Comparison of ENCODE assay signal across 1 cellular context in genomic region chr6:106027316-106027715, GRCh38.
TF ChIP-seq lines count a peak whose summit lies in the region.

No MANE protein-coding gene starts in this region.

TF ChIP-seq in IMR-90, 13 proteins besides CTCF, POLR2A, EP300 and RAD21:
- TF ChIP-seq MAZ (IDR thresholded peaks at IDR 0.05; ENCODE audit: borderline replicate concordance, low read depth, low read length) (no peak), RFX5 (IDR thresholded peaks at IDR 0.05; ENCODE audit: low read depth, low read length) (no peak)
